In the genomic region with DNA sequence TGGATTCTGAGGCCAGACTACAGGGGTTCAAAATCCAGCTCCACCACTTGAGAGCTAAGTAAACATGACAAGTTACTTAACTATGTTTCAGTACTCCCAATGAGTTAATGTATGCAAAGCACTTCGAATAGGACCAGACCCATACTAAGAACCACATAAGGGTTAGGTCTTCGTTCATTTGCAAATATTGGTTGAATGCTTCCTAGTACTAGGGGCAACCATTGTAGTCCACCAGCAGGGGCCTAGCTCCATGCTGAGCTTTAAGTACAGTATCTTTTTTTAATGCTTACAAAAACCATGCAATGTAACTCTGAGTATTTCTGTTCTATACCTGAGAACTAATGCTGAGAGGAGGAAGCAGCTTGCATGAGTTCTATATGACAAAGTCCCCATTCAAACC, we compare ENCODE assay signal across 16 cellular contexts.
DNase-seq lines count a peak whose midpoint lies in the region; ATAC-seq and TF ChIP-seq lines count a peak whose summit lies in the region.
"Had no signal": no experiment of that assay in that cellular context is flagged by ENCODE, and none has a peak within 500 bp of the region (broad histone marks: within the 10 kb centered on the region; RNA-seq: fewer than 3 reads in every experiment).

No MANE protein-coding gene starts in this region.

- H3K36me3 Mint-ChIP-seq in GM23338 (ENCODE audit: low read depth), result peaks cover 7% of the 10 kb centered on the region; the same call in 2 of the 3 replicates
- H3K36me3 Mint-ChIP-seq: CD14-positive monocyte; CD4-positive, alpha-beta memory T cell had no signal

- H3K4me1 ChIP-seq in heart left ventricle (peaks cover 0 to 66% (median 21%) of the 10 kb centered on the region in 12 donors), GM23338 (ENCODE audit: insufficient read depth) (no peaks in the 10 kb centered on the region; the same call in 1 of the 2 replicates), HUES64 (ENCODE audit: insufficient read depth, low read length) (peaks cover 9% of the 10 kb centered on the region; the same call in 1 of the 2 replicates), NT2/D1 (ENCODE audit: insufficient read depth, insufficient read length) (no peaks in the 10 kb centered on the region)
- H3K4me1 ChIP-seq: BLaER1, HAP-1 had no signal

- peaks cover 9% of the 10 kb centered on the region for H3K4me1 Mint-ChIP-seq in GM23338
- H3K4me1 Mint-ChIP-seq: CD14-positive monocyte; CD4-positive, alpha-beta memory T cell had no signal

- peak overlapping the region in 10 of 12 donors; percentile 11 to 86 (median 56) for H3K27ac ChIP-seq in heart left ventricle
- H3K27ac ChIP-seq in GM23338 (ENCODE audit: low read depth), result no peak overlapping the region
- peak overlapping the region; percentile 52; the same call in 1 of the 2 replicates for H3K27ac ChIP-seq in HUES64 (ENCODE audit: low read depth, low read length)
- H3K27ac ChIP-seq: BLaER1 had no signal

- no peak overlapping the region for H2AFZ ChIP-seq in GM23338

- no peaks in the 10 kb centered on the region for H3K36me3 ChIP-seq in heart left ventricle
- no peaks in the 10 kb centered on the region; the same call in 1 of the 2 replicates for H3K36me3 ChIP-seq in GM23338 (ENCODE audit: insufficient read depth)
- H3K36me3 ChIP-seq in HUES64 (ENCODE audit: insufficient read depth, low read length), result no peaks in the 10 kb centered on the region
- H3K36me3 ChIP-seq in NT2/D1 (ENCODE audit: insufficient read depth, insufficient read length, low read length), result no peaks in the 10 kb centered on the region
- H3K36me3 ChIP-seq: BLaER1, HAP-1 had no signal

- no peaks in the 10 kb centered on the region for H3F3A ChIP-seq in GM23338 (replicated peaks; ENCODE audit: low read depth)

- no peak overlapping the region for H3K9ac ChIP-seq in HUES64 (ENCODE audit: low read depth, low read length)
- H3K9ac ChIP-seq in NT2/D1 (ENCODE audit: insufficient read length, low read depth), result no peak overlapping the region
- H3K9ac ChIP-seq: BLaER1 had no signal

- DNase-seq in heart left ventricle, result no peak
- no peak for DNase-seq in Right ventricle myocardium inferior (ENCODE audit: missing footprints)
- DNase-seq in GM23338 (ENCODE audit: low spot score), result peak; percentile 22
- DNase-seq in NT2/D1 (ENCODE audit: low read depth, low spot score), result peak; percentile 43
- DNase-seq in GDM1 (lab: John Stamatoyannopoulos, UW), result no peak
- no peak for DNase-seq in SK-N-DZ (ENCODE audit: low spot score)
- no peak for DNase-seq in NCI-H146 (lab: John Stamatoyannopoulos, UW)
- DNase-seq: 8988T; CD4-positive, alpha-beta memory T cell; DMS153; DMS79; GF-D8 had no signal

- no peak overlapping the region for H3K4me3 Mint-ChIP-seq in GM23338
- H3K4me3 Mint-ChIP-seq: CD14-positive monocyte; CD4-positive, alpha-beta memory T cell had no signal

- WGBS in heart left ventricle, 4 donors, result 77 to 78% (median 78%) methylated on average over 2 of the region's 2 CpGs
- 14% methylated on average over 2 of the region's 2 CpGs for WGBS in HUES64

- peaks cover 0 to 7% (median 0%) of the 10 kb centered on the region in 12 donors for H3K9me3 ChIP-seq in heart left ventricle
- 0 out of 2 replicates have a peak, but pooled peaks cover 8% of the 10 kb centered on the region for H3K9me3 ChIP-seq in HUES64 (ENCODE audit: insufficient read depth, low read depth, low read length)
- no peaks in the 10 kb centered on the region for H3K9me3 ChIP-seq in NT2/D1 (ENCODE audit: insufficient read depth, low read length)
- H3K9me3 ChIP-seq: HAP-1 had no signal

- no peak for ATAC-seq in heart left ventricle
- no peak for ATAC-seq in Right ventricle myocardium inferior
- peak; percentile 84 for ATAC-seq in GM23338

- TF ChIP-seq CTCF in heart left ventricle (IDR thresholded peaks at IDR 0.05), result no peak
- no peak for TF ChIP-seq CTCF in GM23338 (conservative IDR thresholded peaks at IDR 0.05; ENCODE audit: low read depth in 2 of 2)

- H3K27me3 ChIP-seq in heart left ventricle (no peaks in the 10 kb centered on the region), GM23338 (ENCODE audit: insufficient read depth) (no peaks in the 10 kb centered on the region), HUES64 (ENCODE audit: insufficient read depth, low read length) (no peaks in the 10 kb centered on the region), NT2/D1 (ENCODE audit: insufficient read depth, insufficient read length) (peaks cover 5% of the 10 kb centered on the region)
- H3K27me3 ChIP-seq: BLaER1 had no signal

- H3K79me2 ChIP-seq in GM23338 (replicated peaks; ENCODE audit: insufficient read depth), result no peaks in the 10 kb centered on the region

- no peaks in the 10 kb centered on the region for H3K9me2 ChIP-seq in GM23338 (ENCODE audit: insufficient read depth)

- no peaks in the 10 kb centered on the region for H4K20me1 ChIP-seq in GM23338 (replicated peaks; ENCODE audit: insufficient read depth)
- H4K20me1 ChIP-seq: BLaER1 had no signal

- H3K27ac Mint-ChIP-seq in GM23338, result no peak overlapping the region
- H3K27ac Mint-ChIP-seq: CD14-positive monocyte; CD4-positive, alpha-beta memory T cell had no signal

- H3K27me3 Mint-ChIP-seq in GM23338 (ENCODE audit: insufficient read depth, low read depth, poor library complexity), result peaks cover 6% of the 10 kb centered on the region
- H3K27me3 Mint-ChIP-seq: CD4-positive, alpha-beta memory T cell had no signal

- H3K9me3 Mint-ChIP-seq in GM23338, result peaks cover 8% of the 10 kb centered on the region; the same call in 2 of the 3 replicates

- H3K4me2 ChIP-seq in GM23338, result peak overlapping the region; percentile 9; the same call in 1 of the 2 replicates
- H3K4me2 ChIP-seq: BLaER1 had no signal

- intact Hi-C loops in heart left ventricle (cut with DNase I) (loop anchor here in 7 of 10 donors (2.0 to 10.0 kb wide), 9 partner anchors 46 to 266 kb away; a partner anchor contains a TSS), Right ventricle myocardium inferior (cut with DNase I) (loop anchor here (1.0 to 10.0 kb wide), 3 partner anchors 48 to 166 kb away; a partner anchor contains a TSS)

- H3K4me3 ChIP-seq in heart left ventricle (no peak overlapping the region), GM23338 (no peak overlapping the region), HUES64 (ENCODE audit: low read length) (no peak overlapping the region), NT2/D1 (ENCODE audit: insufficient read length, low read depth) (no peak overlapping the region)
- H3K4me3 ChIP-seq: BLaER1, HAP-1 had no signal

- TF ChIP-seq POLR2A in heart left ventricle (IDR thresholded peaks at IDR 0.05), result no peak

TF ChIP-seq in GM23338, 12 proteins besides CTCF, POLR2A, EP300 and RAD21:
- TF ChIP-seq ZNF331 (CRISPR knock-in tag; IDR thresholded peaks at IDR 0.05; ENCODE audit: low read depth) (no peak), NANOG (IDR thresholded peaks at IDR 0.05; ENCODE audit: borderline replicate concordance) (peak; percentile 14; the same call in 1 of the 2 replicates)

Comparison
In these comparisons a context has a peak if more than half of its experiments do, and no peak if none do; other contexts are left out.
1. DNase-seq: peak in GM23338 (single experiment) and NT2/D1 (single experiment); none in heart left ventricle (0 of 5), Right ventricle myocardium inferior (single experiment), GDM1 (single experiment), SK-N-DZ (single experiment) and NCI-H146 (single experiment).